ENCODE assay signal across 25 cellular contexts in genomic region chr2:177124371-177124770, GRCh38.
"Had no signal": no experiment of that assay in that cellular context is flagged by ENCODE, and none has a peak within 500 bp of the region (broad histone marks: within the 10 kb centered on the region; RNA-seq: fewer than 3 reads in every experiment).

No MANE protein-coding gene starts in this region.

- DNase-seq: activated CD4-positive, alpha-beta T cell treated with anti-CD3 and anti-CD28 coated beads, Interleukin-2, amount 50 U/mL, for 1 hour; activated CD4-positive, CD25-positive, alpha-beta regulatory T cell treated with anti-CD3 and anti-CD28 coated beads, Interleukin-2, amount 50 U/mL, for 72 hours; activated CD8-positive, alpha-beta memory T cell treated with anti-CD3 and anti-CD28 coated beads, Interleukin-2, amount 10 ng/mL, durations not matched to agents 7 days and 5 days; activated CD8-positive, alpha-beta T cell treated with anti-CD3 and anti-CD28 coated beads, Interleukin-2, amount 10 ng/mL, durations not matched to agents 7 days and 5 days; activated naive CD8-positive, alpha-beta T cell treated with anti-CD3 and anti-CD28 coated beads, Interleukin-2, amount 50 U/mL, for 24 hours; activated T-cell treated with anti-CD3 and anti-CD28 coated beads, Interleukin-2, amount 50 U/mL, for 48 hours; amygdala; effector CD8-positive, alpha-beta T cell; erythroblast; foreskin fibroblast; heart left ventricle; hypothalamus; immature natural killer cell; kidney; mesenchymal stem cell; naive thymus-derived CD8-positive, alpha-beta T cell; nucleus accumbens; psoas muscle; right cardiac atrium; spleen; SW 1271; T-helper 9 cell; trophoblast cell had no signal

- H3K27me3 ChIP-seq: spleen had no signal

- H3K27ac ChIP-seq: heart left ventricle, parathyroid adenoma, psoas muscle, spleen, thoracic aorta had no signal

- H2AFZ ChIP-seq: parathyroid adenoma had no signal

- H3K9me3 ChIP-seq: heart left ventricle, psoas muscle, spleen, thoracic aorta had no signal

- H3K4me3 ChIP-seq: heart left ventricle, psoas muscle, spleen, thoracic aorta had no signal

- H3K79me2 ChIP-seq: parathyroid adenoma had no signal

- H3K36me3 ChIP-seq: heart left ventricle, spleen, thoracic aorta had no signal

- H3K4me1 ChIP-seq: heart left ventricle, parathyroid adenoma, psoas muscle, spleen had no signal
